14 cellular contexts compared by ENCODE assay signal in the genomic region with DNA sequence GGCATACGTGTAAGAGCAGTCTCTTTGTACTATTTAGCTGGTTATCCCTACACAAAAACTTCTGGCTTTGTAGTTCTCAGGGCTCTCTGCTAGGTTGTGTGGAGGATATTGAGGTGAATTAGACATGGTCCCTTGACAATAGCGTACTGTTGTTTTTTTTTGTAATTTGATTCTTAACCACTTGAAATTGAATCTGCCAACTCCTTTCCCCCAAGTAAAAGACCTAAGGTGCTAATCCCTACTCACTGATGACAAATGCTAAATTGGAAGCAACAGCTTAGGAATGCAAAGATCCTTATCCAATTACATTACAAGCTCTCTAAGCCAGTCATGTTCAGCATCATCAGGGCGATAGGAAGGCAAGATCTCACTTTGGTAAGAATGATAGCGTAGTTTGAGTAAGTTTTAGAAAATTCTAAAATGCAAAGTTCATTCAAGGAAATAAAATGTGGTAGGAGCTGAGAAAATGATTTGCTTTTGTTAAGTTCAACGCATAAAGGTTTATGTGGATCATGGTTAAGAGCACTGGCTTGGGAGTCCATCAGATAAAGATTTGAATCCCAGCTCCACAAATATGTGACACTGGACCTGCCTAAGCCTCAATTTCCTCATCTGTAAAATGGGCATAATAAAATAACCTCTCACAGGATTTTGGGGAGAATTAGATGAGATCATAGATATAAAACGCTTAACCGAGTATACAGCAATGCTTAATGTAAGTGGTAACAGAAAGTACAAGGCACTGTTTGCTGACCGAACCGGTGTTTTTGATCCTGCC. TPM values are rescaled to one million over a fixed set of nuclear protein-coding genes. Genes with fewer than 3 reads are reported as not detected.
DNase-seq lines count a peak whose midpoint lies in the region; ATAC-seq lines count a peak whose summit lies in the region.
"Had no signal": no experiment of that assay in that cellular context is flagged by ENCODE, and none has a peak within 500 bp of the region (broad histone marks: within the 10 kb centered on the region; RNA-seq: fewer than 3 reads in every experiment).

No MANE protein-coding gene starts in this region.

- ATAC-seq in stimulated activated memory B cell treated with anti-CD40 and anti-IgM and Interleukin-4, amounts not matched to agents 10 μg/mL and 1 μg/mL and 100 μg/mL, for 72 hours, result no peak
- ATAC-seq in GM21423 (IDR thresholded peaks at IDR 0.05; ENCODE audit: unreplicated experiment) (no peak), HG02798 (IDR thresholded peaks at IDR 0.05; ENCODE audit: poor library complexity, unreplicated experiment) (no peak)
- ATAC-seq: right lobe of liver had no signal

- H3K4me1 Mint-ChIP-seq in activated naive CD4-positive, alpha-beta T cell treated with anti-CD3 and anti-CD28 coated beads for 36 hours (ENCODE audit: low read depth), result peaks cover 75% of the 10 kb centered on the region
- H3K4me1 Mint-ChIP-seq in dendritic cell treated with granulocyte-macrophage colony-stimulating factor and Interleukin-4, amounts not matched to agents 40 ng/mL and 50 ng/mL, for 4 days (ENCODE audit: low read depth), result peaks cover 32% of the 10 kb centered on the region
- H3K4me1 Mint-ChIP-seq in stimulated activated memory B cell treated with anti-CD40 and anti-IgM and Interleukin-4, amounts not matched to agents 10 μg/mL and 1 μg/mL and 100 μg/mL, for 72 hours, result peaks cover 47% of the 10 kb centered on the region

- peak overlapping the region; percentile 53 for H3K27ac Mint-ChIP-seq in activated naive CD4-positive, alpha-beta T cell treated with anti-CD3 and anti-CD28 coated beads for 36 hours
- H3K27ac Mint-ChIP-seq in dendritic cell treated with granulocyte-macrophage colony-stimulating factor and Interleukin-4, amounts not matched to agents 40 ng/mL and 50 ng/mL, for 4 days, result peak overlapping the region; percentile 45
- peak overlapping the region; percentile 94 for H3K27ac Mint-ChIP-seq in stimulated activated memory B cell treated with anti-CD40 and anti-IgM and Interleukin-4, amounts not matched to agents 10 μg/mL and 1 μg/mL and 100 μg/mL, for 72 hours

- no peak for DNase-seq in activated naive CD4-positive, alpha-beta T cell treated with anti-CD3 and anti-CD28 coated beads for 36 hours
- no peak for DNase-seq in activated naive CD4-positive, alpha-beta T cell treated with Interleukin-2 at 50 U/mL for 16 hours
- peak; percentile 78 for DNase-seq in NCI-H82 (lab: John Stamatoyannopoulos, UW)
- no peak for DNase-seq in germinal center (ENCODE audit: low spot score)
- DNase-seq: activated CD4-positive, alpha-beta T cell treated with anti-CD3 and anti-CD28 coated beads for 1 hour; amniotic stem cell; GDM1; NCI-H526; right lobe of liver; SIG-M5 had no signal

- no peaks in the 10 kb centered on the region for H3K27me3 Mint-ChIP-seq in activated naive CD4-positive, alpha-beta T cell treated with anti-CD3 and anti-CD28 coated beads for 36 hours (ENCODE audit: low read depth)
- no peaks in the 10 kb centered on the region for H3K27me3 Mint-ChIP-seq in dendritic cell treated with granulocyte-macrophage colony-stimulating factor and Interleukin-4, amounts not matched to agents 40 ng/mL and 50 ng/mL, for 4 days
- no peaks in the 10 kb centered on the region for H3K27me3 Mint-ChIP-seq in stimulated activated memory B cell treated with anti-CD40 and anti-IgM and Interleukin-4, amounts not matched to agents 10 μg/mL and 1 μg/mL and 100 μg/mL, for 72 hours

- intact Hi-C loops in activated naive CD4-positive, alpha-beta T cell treated with anti-CD3 and anti-CD28 coated beads for 36 hours (cut with micrococcal nuclease), result loop anchor here (5.0 to 10.0 kb wide), 3 partner anchors 37 to 1150 kb away; no protein-coding TSS in a partner anchor
- intact Hi-C loops in dendritic cell treated with granulocyte-macrophage colony-stimulating factor and Interleukin-4, amounts not matched to agents 40 ng/mL and 50 ng/mL, for 4 days (cut with micrococcal nuclease), result loop anchor here (5.0 kb wide), 1 partner anchor 38 kb away; a partner anchor contains a TSS

- no peaks in the 10 kb centered on the region for H3K9me3 Mint-ChIP-seq in activated naive CD4-positive, alpha-beta T cell treated with anti-CD3 and anti-CD28 coated beads for 36 hours
- no peaks in the 10 kb centered on the region for H3K9me3 Mint-ChIP-seq in dendritic cell treated with granulocyte-macrophage colony-stimulating factor and Interleukin-4, amounts not matched to agents 40 ng/mL and 50 ng/mL, for 4 days
- no peaks in the 10 kb centered on the region for H3K9me3 Mint-ChIP-seq in stimulated activated memory B cell treated with anti-CD40 and anti-IgM and Interleukin-4, amounts not matched to agents 10 μg/mL and 1 μg/mL and 100 μg/mL, for 72 hours

- H3K4me3 Mint-ChIP-seq in activated naive CD4-positive, alpha-beta T cell treated with anti-CD3 and anti-CD28 coated beads for 36 hours, result no peak overlapping the region
- no peak overlapping the region for H3K4me3 Mint-ChIP-seq in dendritic cell treated with granulocyte-macrophage colony-stimulating factor and Interleukin-4, amounts not matched to agents 40 ng/mL and 50 ng/mL, for 4 days
- no peak overlapping the region for H3K4me3 Mint-ChIP-seq in stimulated activated memory B cell treated with anti-CD40 and anti-IgM and Interleukin-4, amounts not matched to agents 10 μg/mL and 1 μg/mL and 100 μg/mL, for 72 hours

- CTCF ChIA-PET in activated naive CD4-positive, alpha-beta T cell treated with anti-CD3 and anti-CD28 coated beads for 36 hours (lab: Charles Lee), result interaction anchor here (0.8 to 2.0 kb wide), 3 partner anchors 9 to 65 kb away, joined by 3 to 6 read pairs (median 4); no protein-coding TSS in a partner anchor

- H3K36me3 Mint-ChIP-seq in activated naive CD4-positive, alpha-beta T cell treated with anti-CD3 and anti-CD28 coated beads for 36 hours (ENCODE audit: low read depth), result peaks cover 6% of the 10 kb centered on the region
- H3K36me3 Mint-ChIP-seq in dendritic cell treated with granulocyte-macrophage colony-stimulating factor and Interleukin-4, amounts not matched to agents 40 ng/mL and 50 ng/mL, for 4 days (ENCODE audit: low read depth), result peaks cover 6% of the 10 kb centered on the region
- peaks cover 9% of the 10 kb centered on the region for H3K36me3 Mint-ChIP-seq in stimulated activated memory B cell treated with anti-CD40 and anti-IgM and Interleukin-4, amounts not matched to agents 10 μg/mL and 1 μg/mL and 100 μg/mL, for 72 hours

RNA-seq across cellular contexts. Expression of a gene that starts 39.3 kb away (rescaled TPM):
- 10 to 100 TPM; 32.8 to 34.8 TPM for total RNA-seq in activated naive CD4-positive, alpha-beta T cell treated with anti-CD3 and anti-CD28 coated beads for 36 hours
